Comparison of ENCODE assay signal across 24 cellular contexts in the genomic region with DNA sequence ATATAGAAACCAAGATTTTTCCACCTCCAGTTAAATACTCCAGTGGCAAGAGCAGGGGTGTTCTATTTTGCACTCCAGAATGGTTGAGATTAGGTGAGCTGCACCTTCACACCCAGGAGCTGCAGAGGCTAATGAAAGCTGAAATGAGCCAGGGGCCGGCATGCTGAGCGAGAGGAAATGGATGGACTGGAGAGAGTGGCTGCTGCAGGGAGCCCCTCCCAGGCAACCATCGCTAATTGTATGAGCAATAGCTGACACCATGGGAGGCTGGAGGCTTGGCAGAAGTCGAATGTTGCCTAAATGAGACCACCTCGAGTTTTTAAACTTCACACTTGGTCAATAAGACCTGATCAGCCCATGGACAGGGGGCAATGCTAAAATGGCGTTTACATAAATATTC.
"Had no signal": no experiment of that assay in that cellular context is flagged by ENCODE, and none has a peak within 500 bp of the region (broad histone marks: within the 10 kb centered on the region; RNA-seq: fewer than 3 reads in every experiment).

No MANE protein-coding gene starts in this region.

- H3K36me3 ChIP-seq: esophagus squamous epithelium, gastroesophageal sphincter, sigmoid colon, tibial nerve, upper lobe of right lung, vagina had no signal

- H3K4me1 Mint-ChIP-seq: mesothelial cell of epicardium; natural killer cell; stimulated activated naive B cell treated with anti-CD40 and anti-IgM and Interleukin-4, amounts not matched to agents 10 μg/mL and 1 μg/mL and 100 μg/mL, for 72 hours; stimulated activated naive CD8-positive, alpha-beta T cell treated with anti-CD3 and anti-CD28 coated beads, Interleukin-15, amount 100 ng/mL, for 72 hours had no signal

- H3K9me3 ChIP-seq: esophagus squamous epithelium, gastroesophageal sphincter, sigmoid colon, testis, tibial nerve, upper lobe of right lung, vagina had no signal

- FAIRE-seq: islet of Langerhans had no signal

- H3K4me3 Mint-ChIP-seq: mesothelial cell of epicardium; natural killer cell; neural crest cell; stimulated activated naive B cell treated with anti-CD40 and anti-IgM and Interleukin-4, amounts not matched to agents 10 μg/mL and 1 μg/mL and 100 μg/mL, for 72 hours; stimulated activated naive CD8-positive, alpha-beta T cell treated with anti-CD3 and anti-CD28 coated beads, Interleukin-15, amount 100 ng/mL, for 72 hours had no signal

- H3K27ac ChIP-seq: dorsolateral prefrontal cortex, epithelial cell of prostate, esophagus squamous epithelium, gastroesophageal sphincter, sigmoid colon, skin epidermis, testis, tibial nerve, upper lobe of right lung, vagina had no signal

- H3K27me3 ChIP-seq: esophagus squamous epithelium, gastroesophageal sphincter, sigmoid colon, testis, tibial nerve, upper lobe of right lung, vagina had no signal

- H3K4me1 ChIP-seq: esophagus squamous epithelium, gastroesophageal sphincter, sigmoid colon, testis, tibial nerve, upper lobe of right lung, vagina had no signal

- H3K36me3 Mint-ChIP-seq: mesothelial cell of epicardium; natural killer cell; stimulated activated naive B cell treated with anti-CD40 and anti-IgM and Interleukin-4, amounts not matched to agents 10 μg/mL and 1 μg/mL and 100 μg/mL, for 72 hours had no signal

- H3K4me3 ChIP-seq: dorsolateral prefrontal cortex, esophagus squamous epithelium, gastroesophageal sphincter, sigmoid colon, skin epidermis, testis, tibial nerve, upper lobe of right lung, vagina had no signal

- ATAC-seq: gastroesophageal sphincter; left lobe of liver; natural killer cell; stimulated activated naive B cell treated with anti-CD40 and anti-IgM and Interleukin-4, amounts not matched to agents 10 μg/mL and 1 μg/mL and 100 μg/mL, for 72 hours; stimulated activated naive CD8-positive, alpha-beta T cell treated with anti-CD3 and anti-CD28 coated beads, Interleukin-15, amount 100 ng/mL, for 72 hours; upper lobe of right lung had no signal

- H3K9me3 Mint-ChIP-seq: mesothelial cell of epicardium; neural crest cell; stimulated activated naive CD8-positive, alpha-beta T cell treated with anti-CD3 and anti-CD28 coated beads, Interleukin-15, amount 100 ng/mL, for 72 hours had no signal

- H3K27ac Mint-ChIP-seq: mesothelial cell of epicardium; natural killer cell; stimulated activated naive B cell treated with anti-CD40 and anti-IgM and Interleukin-4, amounts not matched to agents 10 μg/mL and 1 μg/mL and 100 μg/mL, for 72 hours had no signal

- DNase-seq: cortex of kidney; dorsolateral prefrontal cortex; effector CD8-positive, alpha-beta T cell; esophagus squamous epithelium; foreskin fibroblast; glutamatergic neuron; natural killer cell; posterior cingulate gyrus; sigmoid colon; stimulated activated CD4-positive, alpha-beta T cell treated with anti-CD3 and anti-CD28 coated beads, Interleukin-2, amount 100 ng/mL, for 24 hours; stimulated activated CD4-positive, alpha-beta T cell treated with anti-CD3 and anti-CD28 coated beads, Interleukin-4, amount 100 ng/mL, for 4 hours; stimulated activated naive B cell treated with anti-CD40 and anti-IgM and Interleukin-4, amounts not matched to agents 10 μg/mL and 1 μg/mL and 100 μg/mL, for 72 hours; stimulated activated naive CD8-positive, alpha-beta T cell treated with anti-CD3 and anti-CD28 coated beads, Interleukin-15, amount 100 ng/mL, for 72 hours; testis; upper lobe of right lung had no signal
